16 cellular contexts compared by ENCODE assay signal in the genomic region with DNA sequence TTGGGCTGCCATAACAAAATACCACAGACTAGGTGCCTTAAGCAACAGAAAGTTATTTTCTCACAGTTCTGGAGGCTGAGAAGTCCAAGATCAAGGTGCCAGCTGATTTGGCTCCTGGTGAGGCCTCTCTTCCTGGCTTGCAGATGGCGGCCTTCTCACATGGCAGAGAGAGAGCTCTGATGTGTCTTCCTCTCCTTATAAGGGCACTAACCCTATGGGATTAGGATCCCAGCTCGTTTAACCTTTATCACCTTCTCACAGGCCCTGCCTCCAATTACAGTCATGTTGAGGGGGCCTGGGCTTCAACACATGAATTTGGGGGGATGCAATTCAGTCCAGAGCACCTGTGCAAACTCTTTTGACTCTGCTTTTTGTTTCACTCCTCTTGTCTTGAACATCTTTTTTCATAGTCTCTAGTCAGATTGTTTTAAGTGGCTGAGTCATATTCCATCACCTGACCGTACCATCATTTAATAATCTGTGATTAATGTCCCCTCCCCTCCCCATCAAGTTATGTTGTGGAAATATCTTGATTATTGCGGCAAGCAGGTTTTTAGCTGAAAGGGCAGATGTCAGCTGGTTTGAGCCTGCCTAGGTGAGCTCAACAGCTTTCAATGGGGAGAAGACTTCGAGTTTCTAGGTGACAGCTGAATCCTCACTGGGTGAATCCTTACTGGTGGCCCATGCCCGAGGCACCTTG.
"Had no signal": no experiment of that assay in that cellular context is flagged by ENCODE, and none has a peak within 500 bp of the region (broad histone marks: within the 10 kb centered on the region; RNA-seq: fewer than 3 reads in every experiment).

No MANE protein-coding gene starts in this region.

- H3K27ac ChIP-seq: colonic mucosa, lower lobe of right lung, prostate gland, suprapubic skin had no signal

- H3K36me3 ChIP-seq: colonic mucosa, lower lobe of right lung, prostate gland, suprapubic skin had no signal

- H3K9me3 ChIP-seq: colonic mucosa, lower lobe of right lung, mucosa of descending colon, prostate gland, suprapubic skin had no signal

- ATAC-seq: activated T-helper 17 cell treated with anti-CD3 and anti-CD28 coated beads, Interleukin-2, amount 50 U/mL, for 72 hours; lower lobe of right lung; mucosa of descending colon; naive thymus-derived CD8-positive, alpha-beta T cell; WTC11 had no signal

- H3K27me3 ChIP-seq: colonic mucosa, suprapubic skin had no signal

- DNase-seq: activated CD4-positive, alpha-beta T cell treated with anti-CD3 and anti-CD28 coated beads for 48 hours; activated naive CD4-positive, alpha-beta T cell treated with anti-CD3 and anti-CD28 coated beads, Interleukin-2, amount 10 ng/mL, durations not matched to agents 7 days and 5 days; caudate nucleus; colonic mucosa; effector CD4-positive, alpha-beta T cell; hippocampal formation; lower lobe of right lung; mucosa of descending colon; naive thymus-derived CD8-positive, alpha-beta T cell; nucleus accumbens; stimulated activated CD4-positive, alpha-beta T cell treated with anti-CD3 and anti-CD28 coated beads, Interleukin-12 subunit alpha, Interleukin-12 subunit beta, amount 100 ng/mL, for 4 hours; stimulated activated naive CD4-positive, alpha-beta T cell treated with Interleukin-2 at 50 U/mL for 16 hours had no signal

- H3K4me3 ChIP-seq: colonic mucosa, lower lobe of right lung, mucosa of descending colon, prostate gland, suprapubic skin had no signal

- H3K4me1 ChIP-seq: colonic mucosa, prostate gland, suprapubic skin had no signal
